ENCODE assay signal across 16 cellular contexts in genomic region chr14:105290598-105291356, GRCh38. TPM values are rescaled to one million over a fixed set of nuclear protein-coding genes. Genes with fewer than 3 reads are reported as not detected.
A peak's percentile ranks its signal among the peaks of the same experiment; 100 is the strongest.
DNase-seq lines count a peak whose midpoint lies in the region; ATAC-seq and TF ChIP-seq lines count a peak whose summit lies in the region.
"Had no signal": no experiment of that assay in that cellular context is flagged by ENCODE, and none has a peak within 500 bp of the region (broad histone marks: within the 10 kb centered on the region; RNA-seq: fewer than 3 reads in every experiment).

No MANE protein-coding gene starts in this region.

- no peaks in the 10 kb centered on the region for H3K9me3 Mint-ChIP-seq in activated T-cell treated with anti-CD3 and anti-CD28 coated beads, Interleukin-2, amount 50 U/mL, for 24 hours
- no peaks in the 10 kb centered on the region for H3K9me3 Mint-ChIP-seq in dendritic cell treated with granulocyte-macrophage colony-stimulating factor and Interleukin-4, amounts not matched to agents 40 ng/mL and 50 ng/mL, for 4 days
- H3K9me3 Mint-ChIP-seq: nephron progenitor cell had no signal

- intact Hi-C loops in dendritic cell treated with granulocyte-macrophage colony-stimulating factor and Interleukin-4, amounts not matched to agents 40 ng/mL and 50 ng/mL, for 4 days (cut with micrococcal nuclease), result no loop called here
- intact Hi-C loops in ascending aorta (cut with DNase I), result no loop called here

- H3K27ac Mint-ChIP-seq in activated T-cell treated with anti-CD3 and anti-CD28 coated beads, Interleukin-2, amount 50 U/mL, for 24 hours, result peak overlapping the region; percentile 85
- peak overlapping the region; percentile 43 for H3K27ac Mint-ChIP-seq in dendritic cell treated with granulocyte-macrophage colony-stimulating factor and Interleukin-4, amounts not matched to agents 40 ng/mL and 50 ng/mL, for 4 days
- H3K27ac Mint-ChIP-seq: nephron progenitor cell had no signal

- no peak for ATAC-seq in HG03039 (IDR thresholded peaks at IDR 0.05; ENCODE audit: unreplicated experiment)
- ATAC-seq: Right ventricle myocardium inferior had no signal

- no peak overlapping the region for H3K27ac ChIP-seq in ascending aorta
- H3K27ac ChIP-seq: uterus had no signal

- H3K27me3 Mint-ChIP-seq in activated T-cell treated with anti-CD3 and anti-CD28 coated beads, Interleukin-2, amount 50 U/mL, for 24 hours, result no peaks in the 10 kb centered on the region
- H3K27me3 Mint-ChIP-seq in dendritic cell treated with granulocyte-macrophage colony-stimulating factor and Interleukin-4, amounts not matched to agents 40 ng/mL and 50 ng/mL, for 4 days, result peaks cover 2% of the 10 kb centered on the region

- DNase-seq in activated T-cell treated with anti-CD3 and anti-CD28 coated beads, Interleukin-2, amount 50 U/mL, for 24 hours, result no peak
- DNase-seq in activated T-cell treated with anti-CD3 and anti-CD28 coated beads for 4 hours (no peak), NB4 (ENCODE audit: low read depth) (peak; percentile 34), renal cortical epithelial cell (ENCODE audit: low read depth) (peak; percentile 38), HAP-1 (ENCODE audit: low spot score in 2 of 2) (no peak), ascending aorta (ENCODE audit: low spot score in 2 of 2) (no peak)
- DNase-seq: ACHN; activated effector memory CD4-positive, alpha-beta T cell treated with anti-CD3 and anti-CD28 coated beads, Interleukin-2, amount 50 U/mL, for 16 hours; NCI-H1048; NCI-H510A treated with DMSO at 0.1 percent for 48 hours; nephron progenitor cell; spleen; uterus had no signal

- H3K36me3 ChIP-seq in HAP-1 (replicated peaks) (no peaks in the 10 kb centered on the region), ascending aorta (peaks cover 0 to 2% of the 10 kb centered on the region in 2 donors)
- H3K36me3 ChIP-seq: uterus had no signal

- in situ Hi-C loops in HAP-1 (cut with MboI; ENCODE audit: low sequenced_read_pairs), result no loop called here

- H3K27me3 ChIP-seq in HAP-1 (ENCODE audit: low read depth), result no peaks in the 10 kb centered on the region
- no peaks in the 10 kb centered on the region for H3K27me3 ChIP-seq in ascending aorta
- H3K27me3 ChIP-seq: spleen, uterus had no signal

- H3K36me3 Mint-ChIP-seq in activated T-cell treated with anti-CD3 and anti-CD28 coated beads, Interleukin-2, amount 50 U/mL, for 24 hours (ENCODE audit: low read depth), result peaks cover 7% of the 10 kb centered on the region
- peaks cover 12% of the 10 kb centered on the region for H3K36me3 Mint-ChIP-seq in dendritic cell treated with granulocyte-macrophage colony-stimulating factor and Interleukin-4, amounts not matched to agents 40 ng/mL and 50 ng/mL, for 4 days (ENCODE audit: low read depth)

- H3K4me3 ChIP-seq in NB4 (ENCODE audit: low read depth, low read length) (no peak overlapping the region), HAP-1 (no peak overlapping the region), ascending aorta (no peak overlapping the region)
- H3K4me3 ChIP-seq: spleen, uterus had no signal

- H3K9me3 ChIP-seq in HAP-1, result no peaks in the 10 kb centered on the region
- no peaks in the 10 kb centered on the region for H3K9me3 ChIP-seq in ascending aorta
- H3K9me3 ChIP-seq: spleen, uterus had no signal

- H3K4me1 ChIP-seq in HAP-1, result no peaks in the 10 kb centered on the region
- peaks cover 4 to 7% of the 10 kb centered on the region in 2 donors for H3K4me1 ChIP-seq in ascending aorta

- TF ChIP-seq CTCF in NB4 (IDR thresholded peaks at IDR 0.05; ENCODE audit: low read depth, low read length) (no peak), ascending aorta (IDR thresholded peaks at IDR 0.05) (no peak)

- no peak for TF ChIP-seq POLR2A in NB4 (IDR thresholded peaks at IDR 0.05; ENCODE audit: extremely low read depth, insufficient read length)

- peaks cover 40% of the 10 kb centered on the region for H3K4me1 Mint-ChIP-seq in activated T-cell treated with anti-CD3 and anti-CD28 coated beads, Interleukin-2, amount 50 U/mL, for 24 hours (ENCODE audit: low read depth)
- H3K4me1 Mint-ChIP-seq in dendritic cell treated with granulocyte-macrophage colony-stimulating factor and Interleukin-4, amounts not matched to agents 40 ng/mL and 50 ng/mL, for 4 days (ENCODE audit: low read depth), result peaks cover 66% of the 10 kb centered on the region

- H3K4me3 Mint-ChIP-seq in activated T-cell treated with anti-CD3 and anti-CD28 coated beads, Interleukin-2, amount 50 U/mL, for 24 hours, result no peak overlapping the region
- H3K4me3 Mint-ChIP-seq in dendritic cell treated with granulocyte-macrophage colony-stimulating factor and Interleukin-4, amounts not matched to agents 40 ng/mL and 50 ng/mL, for 4 days, result no peak overlapping the region
- H3K4me3 Mint-ChIP-seq: nephron progenitor cell had no signal

RNA-seq across cellular contexts. Expression of gene BRF1, which starts 10.0 kb away (rescaled TPM):
- 23.4 and 47.9 TPM in 2 replicates for total RNA-seq in renal cortical epithelial cell
- 60.9 TPM for total RNA-seq in ascending aorta

RNA-seq across cellular contexts. Expression of gene PACS2, which starts 23.8 kb away (rescaled TPM):
- 31.4 and 67.7 TPM in 2 replicates for total RNA-seq in renal cortical epithelial cell
- 153 TPM for total RNA-seq in ascending aorta

RNA-seq across cellular contexts. Expression of gene BTBD6, which starts 42.4 kb away (rescaled TPM):
- 26.5 and 44.1 TPM in 2 replicates for total RNA-seq in renal cortical epithelial cell
- total RNA-seq in ascending aorta, result 80.1 TPM

Comparison
In these comparisons a context has a peak if more than half of its experiments do, and no peak if none do; other contexts are left out.
1. DNase-seq: peak in NB4 (single experiment) and renal cortical epithelial cell (single experiment); none in activated T-cell treated with anti-CD3 and anti-CD28 coated beads, Interleukin-2, amount 50 U/mL, for 24 hours (single experiment), activated T-cell treated with anti-CD3 and anti-CD28 coated beads for 4 hours (single experiment), HAP-1 (0 of 2) and ascending aorta (0 of 2).